ENCODE assay signal across 15 cellular contexts in the genomic region with DNA sequence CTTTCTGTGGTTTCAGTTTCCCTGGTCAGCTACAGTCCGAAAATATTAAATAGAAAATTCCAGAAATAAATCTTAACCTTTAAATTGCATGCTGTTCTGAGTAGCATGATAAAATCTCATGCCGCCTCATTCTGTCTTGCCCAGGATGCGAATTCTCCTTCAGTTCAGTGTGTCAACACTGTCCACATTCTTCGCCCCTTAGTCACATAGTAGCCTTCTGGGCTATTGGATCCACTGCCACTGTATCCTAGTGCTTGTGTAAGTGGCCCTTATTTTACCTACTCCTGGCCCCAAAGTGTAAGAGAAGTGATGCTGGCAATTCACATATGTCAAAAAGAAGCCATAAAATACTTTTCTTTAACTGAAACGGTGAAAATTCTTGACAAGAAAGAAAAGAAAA.
A peak's percentile ranks its signal among the peaks of the same experiment; 100 is the strongest.
DNase-seq lines count a peak whose midpoint lies in the region; ATAC-seq and TF ChIP-seq lines count a peak whose summit lies in the region.
"Had no signal": no experiment of that assay in that cellular context is flagged by ENCODE, and none has a peak within 500 bp of the region (broad histone marks: within the 10 kb centered on the region; RNA-seq: fewer than 3 reads in every experiment).

No MANE protein-coding gene starts in this region.

- BruUV-seq in mammary epithelial cell (replicated peaks; lab: Mats Ljungman, UMichigan): no TSS peak

- H3K27me3 ChIP-seq in mammary epithelial cell (ENCODE audit: insufficient read depth, low read length): no peaks in the 10 kb centered on the region
- H3K27me3 ChIP-seq in spleen (replicated peaks in 1 of 7): no peaks in the 10 kb centered on the region
- H3K27me3 ChIP-seq: BE2C had no signal

- no peaks in the 10 kb centered on the region for H3K9me3 ChIP-seq in mammary epithelial cell (replicated peaks; ENCODE audit: insufficient read depth, low read length)
- H3K9me3 ChIP-seq in spleen: no peaks in the 10 kb centered on the region
- H3K9me3 ChIP-seq: BE2C had no signal

- TF ChIP-seq POLR2A in spleen (IDR thresholded peaks at IDR 0.05): no peak

- H4K20me1 ChIP-seq in mammary epithelial cell (ENCODE audit: insufficient read depth, low read length): no peaks in the 10 kb centered on the region

- H3K36me3 Mint-ChIP-seq in stimulated activated memory B cell treated with anti-CD40 and anti-IgM and Interleukin-4, amounts not matched to agents 10 μg/mL and 1 μg/mL and 100 μg/mL, for 72 hours: no peaks in the 10 kb centered on the region
- H3K36me3 Mint-ChIP-seq: CD4-positive, alpha-beta memory T cell had no signal

- intact Hi-C loops in mammary epithelial cell (cut with micrococcal nuclease) (no loop called here), spleen (cut with DNase I; ENCODE audit: low total_unique reads) (no loop called here)

- H3K27me3 Mint-ChIP-seq in stimulated activated memory B cell treated with anti-CD40 and anti-IgM and Interleukin-4, amounts not matched to agents 10 μg/mL and 1 μg/mL and 100 μg/mL, for 72 hours: no peaks in the 10 kb centered on the region

- peak; percentile 20 for ATAC-seq in stimulated activated memory B cell treated with anti-CD40 and anti-IgM and Interleukin-4, amounts not matched to agents 10 μg/mL and 1 μg/mL and 100 μg/mL, for 72 hours
- no peak for ATAC-seq in HG03280 (IDR thresholded peaks at IDR 0.05; ENCODE audit: unreplicated experiment)

- H3K36me3 ChIP-seq in mammary epithelial cell (ENCODE audit: insufficient read depth, low read length): no peaks in the 10 kb centered on the region
- H3K36me3 ChIP-seq in spleen: no peaks in the 10 kb centered on the region
- H3K36me3 ChIP-seq: BE2C had no signal

- WGBS in mammary epithelial cell (ENCODE audit: low coverage, missing lambda C conversion rate): 53% methylated on average over 5 of the region's 5 CpGs
- WGBS in spleen, 5 donors: 49 to 67% (median 55%) methylated on average over 5 of the region's 5 CpGs

- in situ Hi-C loops in mammary epithelial cell (cut with MboI; ENCODE audit: low sequenced_read_pairs in 2 of 2): no loop called here

- H3K27ac ChIP-seq in mammary epithelial cell (ENCODE audit: insufficient read depth, low read depth, low read length) (no peak overlapping the region), spleen (no peak overlapping the region)
- H3K27ac ChIP-seq: PC-9 had no signal

- H3K4me2 ChIP-seq in mammary epithelial cell (ENCODE audit: insufficient read depth, low read depth, low read length): no peak overlapping the region
- H3K4me2 ChIP-seq: PC-9 had no signal

- H3K4me3 ChIP-seq in mammary epithelial cell (replicated peaks in 1 of 3; ENCODE audit: insufficient read depth in 1 of 3, low read depth in 2 of 3, low read length in 3 of 3): no peak overlapping the region
- H3K4me3 ChIP-seq in spleen: no peak overlapping the region
- H3K4me3 ChIP-seq: PC-9 had no signal

- H3K79me2 ChIP-seq in mammary epithelial cell (ENCODE audit: insufficient read depth, low read length): no peaks in the 10 kb centered on the region

- H3K4me3 Mint-ChIP-seq in stimulated activated memory B cell treated with anti-CD40 and anti-IgM and Interleukin-4, amounts not matched to agents 10 μg/mL and 1 μg/mL and 100 μg/mL, for 72 hours: no peak overlapping the region
- H3K4me3 Mint-ChIP-seq: CD4-positive, alpha-beta memory T cell had no signal

- H3K27ac Mint-ChIP-seq in stimulated activated memory B cell treated with anti-CD40 and anti-IgM and Interleukin-4, amounts not matched to agents 10 μg/mL and 1 μg/mL and 100 μg/mL, for 72 hours: no peak overlapping the region
- H3K27ac Mint-ChIP-seq: CD4-positive, alpha-beta memory T cell had no signal

- H3K9me3 Mint-ChIP-seq in stimulated activated memory B cell treated with anti-CD40 and anti-IgM and Interleukin-4, amounts not matched to agents 10 μg/mL and 1 μg/mL and 100 μg/mL, for 72 hours: no peaks in the 10 kb centered on the region

- no peak overlapping the region for H3K9ac ChIP-seq in mammary epithelial cell (ENCODE audit: insufficient read depth, low read length)

- DNase-seq in ELR (ENCODE audit: low read depth) (peak; percentile 4), NCI-H460 (ENCODE audit: extremely low read depth, low read depth) (peak; percentile 68), mammary epithelial cell (peak; percentile 21), spleen (no peak), activated gamma-delta T cell (lab: John Stamatoyannopoulos, UW) (no peak)
- DNase-seq: BE2C; CD4-positive, alpha-beta memory T cell; H7; NCI-H2107; NCI-H226; NCI-H526 treated with DMSO at 0.1 percent for 48 hours; SHP77 treated with DMSO at 0.1 percent for 48 hours had no signal

- no peak overlapping the region for H2AFZ ChIP-seq in mammary epithelial cell (ENCODE audit: low read depth, low read length)
- H2AFZ ChIP-seq: PC-9 had no signal

- TF ChIP-seq CTCF in mammary epithelial cell (conservative IDR thresholded peaks at IDR 0.05 in 1 of 2, IDR thresholded peaks at IDR 0.05 in 1 of 2; ENCODE audit: extremely low read depth in 1 of 2, insufficient read depth in 1 of 2, low read depth in 1 of 2, low read length in 2 of 2): no peak
- no peak for TF ChIP-seq CTCF in spleen (IDR thresholded peaks at IDR 0.05 in 8 of 11, conservative IDR thresholded peaks at IDR 0.05 in 3 of 11)

- CTCF ChIA-PET in mammary epithelial cell (lab: Charles Lee; ENCODE audit: low non-redundant PET): no interaction called here

- dilution Hi-C loops in mammary epithelial cell (cut with HindIII; ENCODE audit: low sequenced_read_pairs): no loop called here

- no peaks in the 10 kb centered on the region for H3K4me1 Mint-ChIP-seq in stimulated activated memory B cell treated with anti-CD40 and anti-IgM and Interleukin-4, amounts not matched to agents 10 μg/mL and 1 μg/mL and 100 μg/mL, for 72 hours
- H3K4me1 Mint-ChIP-seq: CD4-positive, alpha-beta memory T cell had no signal

- H3K4me1 ChIP-seq in mammary epithelial cell (ENCODE audit: insufficient read depth, low read length): no peaks in the 10 kb centered on the region
- no peaks in the 10 kb centered on the region for H3K4me1 ChIP-seq in spleen
- H3K4me1 ChIP-seq: BE2C had no signal

Comparison
In these comparisons a context has a peak if more than half of its experiments do, and no peak if none do; other contexts are left out.
1. DNase-seq: peak in ELR (single experiment), NCI-H460 (single experiment) and mammary epithelial cell (single experiment); none in spleen (single experiment) and activated gamma-delta T cell (single experiment).